1 cellular context compared by ENCODE assay signal in the genomic region with DNA sequence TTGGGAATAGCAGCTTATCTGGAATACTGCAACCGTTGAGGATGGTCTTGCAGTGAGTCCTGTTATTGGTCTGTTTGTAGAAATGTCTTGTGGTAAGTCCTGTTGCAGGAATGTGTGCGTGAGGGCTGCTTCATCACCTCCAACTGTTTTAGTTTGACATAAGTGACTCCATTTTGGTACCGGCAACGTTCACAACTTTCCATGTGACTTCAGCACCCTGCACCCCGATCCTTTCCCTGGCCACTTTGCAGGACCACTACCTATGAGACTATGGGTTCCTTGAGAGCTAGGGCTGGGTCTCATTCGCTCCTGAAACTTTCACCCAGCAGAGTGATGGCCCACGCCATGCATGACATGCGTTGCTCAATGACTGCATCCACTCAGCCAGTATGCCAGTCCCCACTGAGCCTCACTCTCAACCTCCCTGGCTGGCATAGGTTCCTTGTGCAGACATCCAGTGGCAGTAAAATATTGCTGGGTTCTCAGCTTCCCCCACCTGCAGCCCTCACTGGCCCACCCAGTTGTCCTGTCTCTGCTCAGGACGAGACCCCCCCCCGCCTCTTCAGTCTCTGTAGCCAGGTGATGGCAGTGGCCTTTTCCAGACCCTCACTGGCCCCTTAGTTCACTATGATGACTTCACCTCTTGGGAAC.
TF ChIP-seq lines count a peak whose summit lies in the region.

No MANE protein-coding gene starts in this region.

TF ChIP-seq in HepG2, 621 proteins besides CTCF, POLR2A, EP300 and RAD21:
- TF ChIP-seq ZFP36L1 (CRISPR knock-in tag; IDR thresholded peaks at IDR 0.05) (no peak), ZNF260 (CRISPR knock-in tag; IDR thresholded peaks at IDR 0.05; ENCODE audit: borderline replicate concordance, low read depth) (no peak), ZNF792 (CRISPR knock-in tag; IDR thresholded peaks at IDR 0.05) (no peak), HMG20A (CRISPR knock-in tag; IDR thresholded peaks at IDR 0.05; ENCODE audit: borderline replicate concordance) (no peak), CREM (IDR thresholded peaks at IDR 0.05) (no peak), CREM (CRISPR knock-in tag; IDR thresholded peaks at IDR 0.05) (no peak)
- TF ChIP-seq, protein P1, sequence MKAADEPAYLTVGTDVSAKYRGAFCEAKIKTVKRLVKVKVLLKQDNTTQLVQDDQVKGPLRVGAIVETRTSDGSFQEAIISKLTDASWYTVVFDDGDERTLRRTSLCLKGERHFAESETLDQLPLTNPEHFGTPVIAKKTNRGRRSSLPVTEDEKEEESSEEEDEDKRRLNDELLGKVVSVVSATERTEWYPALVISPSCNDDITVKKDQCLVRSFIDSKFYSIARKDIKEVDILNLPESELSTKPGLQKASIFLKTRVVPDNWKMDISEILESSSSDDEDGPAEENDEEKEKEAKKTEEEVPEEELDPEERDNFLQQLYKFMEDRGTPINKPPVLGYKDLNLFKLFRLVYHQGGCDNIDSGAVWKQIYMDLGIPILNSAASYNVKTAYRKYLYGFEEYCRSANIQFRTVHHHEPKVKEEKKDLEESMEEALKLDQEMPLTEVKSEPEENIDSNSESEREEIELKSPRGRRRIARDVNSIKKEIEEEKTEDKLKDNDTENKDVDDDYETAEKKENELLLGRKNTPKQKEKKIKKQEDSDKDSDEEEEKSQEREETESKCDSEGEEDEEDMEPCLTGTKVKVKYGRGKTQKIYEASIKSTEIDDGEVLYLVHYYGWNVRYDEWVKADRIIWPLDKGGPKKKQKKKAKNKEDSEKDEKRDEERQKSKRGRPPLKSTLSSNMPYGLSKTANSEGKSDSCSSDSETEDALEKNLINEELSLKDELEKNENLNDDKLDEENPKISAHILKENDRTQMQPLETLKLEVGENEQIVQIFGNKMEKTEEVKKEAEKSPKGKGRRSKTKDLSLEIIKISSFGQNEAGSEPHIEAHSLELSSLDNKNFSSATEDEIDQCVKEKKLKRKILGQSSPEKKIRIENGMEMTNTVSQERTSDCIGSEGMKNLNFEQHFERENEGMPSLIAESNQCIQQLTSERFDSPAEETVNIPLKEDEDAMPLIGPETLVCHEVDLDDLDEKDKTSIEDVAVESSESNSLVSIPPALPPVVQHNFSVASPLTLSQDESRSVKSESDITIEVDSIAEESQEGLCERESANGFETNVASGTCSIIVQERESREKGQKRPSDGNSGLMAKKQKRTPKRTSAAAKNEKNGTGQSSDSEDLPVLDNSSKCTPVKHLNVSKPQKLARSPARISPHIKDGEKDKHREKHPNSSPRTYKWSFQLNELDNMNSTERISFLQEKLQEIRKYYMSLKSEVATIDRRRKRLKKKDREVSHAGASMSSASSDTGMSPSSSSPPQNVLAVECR (CRISPR knock-in tag; IDR thresholded peaks at IDR 0.05; ENCODE audit: borderline replicate concordance), result no peak
- TF ChIP-seq, protein P2, sequence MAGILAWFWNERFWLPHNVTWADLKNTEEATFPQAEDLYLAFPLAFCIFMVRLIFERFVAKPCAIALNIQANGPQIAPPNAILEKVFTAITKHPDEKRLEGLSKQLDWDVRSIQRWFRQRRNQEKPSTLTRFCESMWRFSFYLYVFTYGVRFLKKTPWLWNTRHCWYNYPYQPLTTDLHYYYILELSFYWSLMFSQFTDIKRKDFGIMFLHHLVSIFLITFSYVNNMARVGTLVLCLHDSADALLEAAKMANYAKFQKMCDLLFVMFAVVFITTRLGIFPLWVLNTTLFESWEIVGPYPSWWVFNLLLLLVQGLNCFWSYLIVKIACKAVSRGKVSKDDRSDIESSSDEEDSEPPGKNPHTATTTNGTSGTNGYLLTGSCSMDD (CRISPR knock-in tag; IDR thresholded peaks at IDR 0.05), result no peak
- TF ChIP-seq, protein P3, sequence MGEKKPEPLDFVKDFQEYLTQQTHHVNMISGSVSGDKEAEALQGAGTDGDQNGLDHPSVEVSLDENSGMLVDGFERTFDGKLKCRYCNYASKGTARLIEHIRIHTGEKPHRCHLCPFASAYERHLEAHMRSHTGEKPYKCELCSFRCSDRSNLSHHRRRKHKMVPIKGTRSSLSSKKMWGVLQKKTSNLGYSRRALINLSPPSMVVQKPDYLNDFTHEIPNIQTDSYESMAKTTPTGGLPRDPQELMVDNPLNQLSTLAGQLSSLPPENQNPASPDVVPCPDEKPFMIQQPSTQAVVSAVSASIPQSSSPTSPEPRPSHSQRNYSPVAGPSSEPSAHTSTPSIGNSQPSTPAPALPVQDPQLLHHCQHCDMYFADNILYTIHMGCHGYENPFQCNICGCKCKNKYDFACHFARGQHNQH (CRISPR knock-in tag; IDR thresholded peaks at IDR 0.05), result no peak
- TF ChIP-seq, protein P4, sequence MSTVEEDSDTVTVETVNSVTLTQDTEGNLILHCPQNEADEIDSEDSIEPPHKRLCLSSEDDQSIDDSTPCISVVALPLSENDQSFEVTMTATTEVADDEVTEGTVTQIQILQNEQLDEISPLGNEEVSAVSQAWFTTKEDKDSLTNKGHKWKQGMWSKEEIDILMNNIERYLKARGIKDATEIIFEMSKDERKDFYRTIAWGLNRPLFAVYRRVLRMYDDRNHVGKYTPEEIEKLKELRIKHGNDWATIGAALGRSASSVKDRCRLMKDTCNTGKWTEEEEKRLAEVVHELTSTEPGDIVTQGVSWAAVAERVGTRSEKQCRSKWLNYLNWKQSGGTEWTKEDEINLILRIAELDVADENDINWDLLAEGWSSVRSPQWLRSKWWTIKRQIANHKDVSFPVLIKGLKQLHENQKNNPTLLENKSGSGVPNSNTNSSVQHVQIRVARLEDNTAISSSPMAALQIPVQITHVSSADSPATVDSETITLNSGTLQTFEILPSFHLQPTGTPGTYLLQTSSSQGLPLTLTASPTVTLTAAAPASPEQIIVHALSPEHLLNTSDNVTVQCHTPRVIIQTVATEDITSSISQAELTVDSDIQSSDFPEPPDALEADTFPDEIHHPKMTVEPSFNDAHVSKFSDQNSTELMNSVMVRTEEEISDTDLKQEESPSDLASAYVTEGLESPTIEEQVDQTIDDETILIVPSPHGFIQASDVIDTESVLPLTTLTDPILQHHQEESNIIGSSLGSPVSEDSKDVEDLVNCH (CRISPR knock-in tag; IDR thresholded peaks at IDR 0.05), result no peak
- TF ChIP-seq, protein P5, sequence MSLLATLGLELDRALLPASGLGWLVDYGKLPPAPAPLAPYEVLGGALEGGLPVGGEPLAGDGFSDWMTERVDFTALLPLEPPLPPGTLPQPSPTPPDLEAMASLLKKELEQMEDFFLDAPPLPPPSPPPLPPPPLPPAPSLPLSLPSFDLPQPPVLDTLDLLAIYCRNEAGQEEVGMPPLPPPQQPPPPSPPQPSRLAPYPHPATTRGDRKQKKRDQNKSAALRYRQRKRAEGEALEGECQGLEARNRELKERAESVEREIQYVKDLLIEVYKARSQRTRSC (CRISPR knock-in tag; IDR thresholded peaks at IDR 0.05; ENCODE audit: low read depth), result no peak
